In the genomic region with DNA sequence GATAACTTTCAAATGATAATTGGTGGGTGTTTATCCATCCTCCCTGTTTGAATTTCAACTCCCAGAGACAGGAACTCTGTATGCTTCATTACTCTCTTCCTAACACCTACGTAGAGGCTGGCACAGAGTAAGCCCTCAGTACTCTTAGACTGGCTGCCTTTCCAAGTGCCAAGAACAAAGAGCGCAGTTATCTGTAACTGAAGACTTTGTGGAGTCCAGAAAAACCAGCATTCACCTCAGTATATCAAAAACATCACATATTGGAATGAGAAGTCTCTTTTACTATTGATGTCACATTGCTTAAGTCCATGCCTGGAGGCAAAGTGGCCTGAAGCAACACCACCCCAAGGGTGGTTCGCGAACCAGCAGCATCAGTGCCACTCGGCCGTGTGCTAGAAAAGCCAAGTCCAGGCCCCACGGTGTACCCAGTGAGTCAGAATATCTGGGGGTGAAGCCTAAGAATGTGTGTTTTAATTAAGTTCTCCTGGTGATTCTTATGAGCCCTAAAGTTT, we compare ENCODE assay signal across 14 cellular contexts.
DNase-seq lines count a peak whose midpoint lies in the region; ATAC-seq and TF ChIP-seq lines count a peak whose summit lies in the region.
"Had no signal": no experiment of that assay in that cellular context is flagged by ENCODE, and none has a peak within 500 bp of the region (broad histone marks: within the 10 kb centered on the region; RNA-seq: fewer than 3 reads in every experiment).

No MANE protein-coding gene starts in this region.

- no peak overlapping the region for H4K8ac ChIP-seq in mesendoderm (ENCODE audit: low read depth, low read length)

- H3K79me1 ChIP-seq in mesendoderm (ENCODE audit: low read length): no peaks in the 10 kb centered on the region

- H2BK15ac ChIP-seq in mesendoderm (replicated peaks; ENCODE audit: low read depth): no peak overlapping the region

- no peaks in the 10 kb centered on the region for H3K27me3 ChIP-seq in mesendoderm (ENCODE audit: insufficient read depth, low read length, poor library complexity)
- no peaks in the 10 kb centered on the region for H3K27me3 ChIP-seq in upper lobe of left lung
- H3K27me3 ChIP-seq: BLaER1 treated with 17β-estradiol and CSF1 and Interleukin-3, amounts not matched to agents 10 nM and 100 nM; Peyer's patch; thyroid gland had no signal

- no peak overlapping the region for H2AK5ac ChIP-seq in mesendoderm (ENCODE audit: low read length)

- H3K9ac ChIP-seq in mesendoderm (ENCODE audit: low read length): no peak overlapping the region
- H3K9ac ChIP-seq: BLaER1 treated with 17β-estradiol and CSF1 and Interleukin-3, amounts not matched to agents 10 nM and 100 nM had no signal

- no peak overlapping the region for H2BK120ac ChIP-seq in mesendoderm (ENCODE audit: low read depth, low read length)

- no peak overlapping the region for H3K4me2 ChIP-seq in mesendoderm (ENCODE audit: low read length)
- H3K4me2 ChIP-seq: BLaER1 treated with 17β-estradiol and CSF1 and Interleukin-3, amounts not matched to agents 10 nM and 100 nM had no signal

- no peak overlapping the region for H3K18ac ChIP-seq in mesendoderm (ENCODE audit: low read length)

- no peak overlapping the region for H2BK5ac ChIP-seq in mesendoderm (ENCODE audit: low read length)

- H3K27ac Mint-ChIP-seq in activated naive CD8-positive, alpha-beta T cell treated with anti-CD3 and anti-CD28 coated beads for 36 hours: peak overlapping the region; percentile 9
- peak overlapping the region; percentile 100 for H3K27ac Mint-ChIP-seq in stimulated activated naive CD8-positive, alpha-beta T cell treated with anti-CD3 and anti-CD28 coated beads, Interleukin-15, Interleukin-2, amounts not matched to agents 100 ng/mL and 50 ng/mL, for 24 hours

- no peaks in the 10 kb centered on the region for H3K9me3 Mint-ChIP-seq in activated naive CD8-positive, alpha-beta T cell treated with anti-CD3 and anti-CD28 coated beads for 36 hours
- no peaks in the 10 kb centered on the region for H3K9me3 Mint-ChIP-seq in stimulated activated naive CD8-positive, alpha-beta T cell treated with anti-CD3 and anti-CD28 coated beads, Interleukin-15, Interleukin-2, amounts not matched to agents 100 ng/mL and 50 ng/mL, for 24 hours

- H3K56ac ChIP-seq in mesendoderm (ENCODE audit: low read length): no peak overlapping the region

- H3K4me1 ChIP-seq in mesendoderm (ENCODE audit: control insufficient read depth, low read depth, low read length): no peaks in the 10 kb centered on the region
- peaks cover 0 to 9% (median 5%) of the 10 kb centered on the region in 4 donors for H3K4me1 ChIP-seq in upper lobe of left lung
- H3K4me1 ChIP-seq: Peyer's patch had no signal

- H3K36me3 Mint-ChIP-seq in activated naive CD8-positive, alpha-beta T cell treated with anti-CD3 and anti-CD28 coated beads for 36 hours: peaks cover 15% of the 10 kb centered on the region
- peaks cover 31% of the 10 kb centered on the region for H3K36me3 Mint-ChIP-seq in stimulated activated naive CD8-positive, alpha-beta T cell treated with anti-CD3 and anti-CD28 coated beads, Interleukin-15, Interleukin-2, amounts not matched to agents 100 ng/mL and 50 ng/mL, for 24 hours (ENCODE audit: low read depth)

- in situ Hi-C loops in SK-MEL-5 (cut with HindIII; ENCODE audit: low pct_unique_long_range_greater_than_20kb, low sequenced_read_pairs): no loop called here

- no CpG with 5 or more reads among the region's 7 CpGs for WGBS in mesendoderm (ENCODE audit: extremely low coverage, insufficient coverage, low lambda C conversion rate)
- WGBS in upper lobe of left lung, 2 donors: 80 to 89% methylated on average over 7 of the region's 7 CpGs

- H3K4me1 Mint-ChIP-seq in activated naive CD8-positive, alpha-beta T cell treated with anti-CD3 and anti-CD28 coated beads for 36 hours: peaks cover 18% of the 10 kb centered on the region
- H3K4me1 Mint-ChIP-seq in stimulated activated naive CD8-positive, alpha-beta T cell treated with anti-CD3 and anti-CD28 coated beads, Interleukin-15, Interleukin-2, amounts not matched to agents 100 ng/mL and 50 ng/mL, for 24 hours (ENCODE audit: low read depth): peaks cover 57% of the 10 kb centered on the region

- H3K4me3 Mint-ChIP-seq in activated naive CD8-positive, alpha-beta T cell treated with anti-CD3 and anti-CD28 coated beads for 36 hours: no peak overlapping the region
- peak overlapping the region; percentile 7 for H3K4me3 Mint-ChIP-seq in stimulated activated naive CD8-positive, alpha-beta T cell treated with anti-CD3 and anti-CD28 coated beads, Interleukin-15, Interleukin-2, amounts not matched to agents 100 ng/mL and 50 ng/mL, for 24 hours

- no peaks in the 10 kb centered on the region for H3K79me2 ChIP-seq in mesendoderm (ENCODE audit: control insufficient read depth, insufficient read depth, low read length)

- H3K9me3 ChIP-seq in upper lobe of left lung: no peaks in the 10 kb centered on the region
- H3K9me3 ChIP-seq: BLaER1 treated with 17β-estradiol and CSF1 and Interleukin-3, amounts not matched to agents 10 nM and 100 nM; Peyer's patch; thyroid gland had no signal

- H3K23ac ChIP-seq in mesendoderm (ENCODE audit: low read length): no peak overlapping the region

- peak; percentile 7 for DNase-seq in SK-MEL-5 (ENCODE audit: low read depth, low spot score)
- DNase-seq in activated naive CD8-positive, alpha-beta T cell treated with anti-CD3 and anti-CD28 coated beads for 36 hours: no peak
- DNase-seq in left cardiac atrium: no peak
- no peak for DNase-seq in mesendoderm
- DNase-seq in left lobe of liver (ENCODE audit: low spot score): no peak
- no peak for DNase-seq in upper lobe of left lung
- DNase-seq: midbrain, NCI-H2029, NCI-H526, Peyer's patch had no signal

- no peak for TF ChIP-seq POLR2A in upper lobe of left lung (IDR thresholded peaks at IDR 0.05)

- H3K36me3 ChIP-seq in mesendoderm (ENCODE audit: control insufficient read depth, insufficient read depth, low read length) (no peaks in the 10 kb centered on the region), upper lobe of left lung (no peaks in the 10 kb centered on the region)
- H3K36me3 ChIP-seq: Peyer's patch, thyroid gland had no signal

- no peak overlapping the region for H3K27ac ChIP-seq in mesendoderm (ENCODE audit: low read depth, low read length)
- no peak overlapping the region for H3K27ac ChIP-seq in upper lobe of left lung

- TF ChIP-seq EP300 in upper lobe of left lung (IDR thresholded peaks at IDR 0.05): no peak

- H4K5ac ChIP-seq in mesendoderm (ENCODE audit: low read length): no peak overlapping the region

- H3K4ac ChIP-seq in mesendoderm (ENCODE audit: low read depth, low read length): no peak overlapping the region

- peaks cover 26% of the 10 kb centered on the region for H3K27me3 Mint-ChIP-seq in activated naive CD8-positive, alpha-beta T cell treated with anti-CD3 and anti-CD28 coated beads for 36 hours
- peaks cover 20% of the 10 kb centered on the region for H3K27me3 Mint-ChIP-seq in stimulated activated naive CD8-positive, alpha-beta T cell treated with anti-CD3 and anti-CD28 coated beads, Interleukin-15, Interleukin-2, amounts not matched to agents 100 ng/mL and 50 ng/mL, for 24 hours

- TF ChIP-seq CTCF in upper lobe of left lung (IDR thresholded peaks at IDR 0.05): no peak

- intact Hi-C loops in left cardiac atrium (cut with DNase I): loop anchor here in 1 of 2 donors (5.0 kb wide), 1 partner anchor 89 kb away; the partner anchor contains the start of gene NIBAN1

- H3K4me3 ChIP-seq in mesendoderm (ENCODE audit: low read length) (no peak overlapping the region), upper lobe of left lung (no peak overlapping the region)
- H3K4me3 ChIP-seq: BLaER1 treated with 17β-estradiol and CSF1 and Interleukin-3, amounts not matched to agents 10 nM and 100 nM; Peyer's patch; thyroid gland had no signal

- ATAC-seq in left cardiac atrium: peak; percentile 20 to 54
- no peak for ATAC-seq in left lobe of liver
- no peak for ATAC-seq in HG02623 (IDR thresholded peaks at IDR 0.05; ENCODE audit: unreplicated experiment)
- no peak for ATAC-seq in upper lobe of left lung (ENCODE audit: low FRiP score in 2 of 2)

Comparison
In these comparisons a context has a peak if more than half of its experiments do, and no peak if none do; other contexts are left out.
1. ATAC-seq: peak in left cardiac atrium (2 of 2); none in left lobe of liver (single experiment), HG02623 (single experiment) and upper lobe of left lung (0 of 2).